In the genomic region with DNA sequence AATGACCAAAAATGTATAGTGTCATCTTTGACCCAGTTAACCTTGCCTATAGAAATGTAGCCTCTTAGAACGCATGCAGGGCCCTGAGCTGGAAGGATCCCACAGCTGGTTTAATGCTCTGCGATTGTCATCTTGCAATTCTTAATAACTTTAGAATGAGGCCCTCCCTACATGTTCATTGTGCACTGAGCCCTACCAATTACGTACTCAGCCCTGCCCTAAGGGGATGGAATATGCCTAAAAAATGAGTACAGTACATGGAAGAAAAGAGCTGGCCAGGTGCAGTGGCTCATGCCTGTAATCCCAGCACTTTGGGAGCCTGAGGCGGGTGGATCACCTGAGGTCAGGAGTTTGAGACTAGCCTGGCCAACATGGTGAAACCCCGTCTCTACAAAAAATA, we compare ENCODE assay signal across 8 cellular contexts. TPM values are rescaled to one million over a fixed set of nuclear protein-coding genes. Genes with fewer than 3 reads are reported as not detected.
A peak's percentile ranks its signal among the peaks of the same experiment; 100 is the strongest.
DNase-seq lines count a peak whose midpoint lies in the region; FAIRE-seq and TF ChIP-seq lines count a peak whose summit lies in the region.
"Not testable (repeated sequence)": the region's sequence is repeated elsewhere in the genome, so short reads cannot be mapped to it uniquely, and the experiment has no call there.

No MANE protein-coding gene starts in this region.

- dilution Hi-C loops in keratinocyte (cut with MboI; ENCODE audit: extremely low pct_ligation_motif_present, low sequenced_read_pairs): not testable (repeated sequence)

- H3K4me2 ChIP-seq in BLaER1 treated with 17β-estradiol and CSF1 and Interleukin-3, amounts not matched to agents 10 nM and 100 nM: peak overlapping the region in 6 of 11 experiments; percentile 45 to 80 (median 62); a peak in 11 of 22 replicates
- 0 out of 2 replicates have a peak overlapping the region, but pooled peaks have one; percentile 1 for H3K4me2 ChIP-seq in PC-9
- not testable (repeated sequence) for H3K4me2 ChIP-seq in keratinocyte (ENCODE audit: control insufficient read depth, extremely low read depth, insufficient read depth, low read depth, low read length); neuronal stem cell (ENCODE audit: insufficient read depth, low read length, poor library complexity, severe bottlenecking); skeletal muscle satellite cell (ENCODE audit: low read length)

- CTCF ChIA-PET in PC-9 (lab: Charles Lee): interaction anchor here (0.7 to 0.8 kb wide), 2 partner anchors 66 to 596 kb away, joined by 3 read pairs; no protein-coding TSS in a partner anchor

- peaks cover 0 to 47% (median 30%) of the 10 kb centered on the region in 10 experiments; a peak in 16 of 20 replicates for H3K4me1 ChIP-seq in BLaER1 treated with 17β-estradiol and CSF1 and Interleukin-3, amounts not matched to agents 10 nM and 100 nM
- H3K4me1 ChIP-seq in PC-9 (replicated peaks; ENCODE audit: insufficient read depth): peaks cover 50% of the 10 kb centered on the region
- peaks cover 53% of the 10 kb centered on the region for H3K4me1 ChIP-seq in SJCRH30
- H3K4me1 ChIP-seq in keratinocyte (ENCODE audit: control insufficient read depth, extremely low read depth, insufficient read depth, low read length): peaks cover 50% of the 10 kb centered on the region
- peaks cover 15 to 23% of the 10 kb centered on the region in 2 donors for H3K4me1 ChIP-seq in neuronal stem cell (ENCODE audit: control insufficient read depth in 2 of 2, insufficient read depth in 1 of 2, low read depth in 1 of 2, low read length in 2 of 2)
- H3K4me1 ChIP-seq in skeletal muscle satellite cell (ENCODE audit: control insufficient read depth, insufficient read depth, low read length): peaks cover 58% of the 10 kb centered on the region

- not testable (repeated sequence) for H3K9ac ChIP-seq in BLaER1 treated with 17β-estradiol and CSF1 and Interleukin-3, amounts not matched to agents 10 nM and 100 nM; neuronal stem cell (ENCODE audit: low read depth, low read length, poor library complexity)
- H3K9ac ChIP-seq in keratinocyte (ENCODE audit: control insufficient read depth, extremely low read depth, insufficient read depth, low read length) (peak overlapping the region; percentile 73), skeletal muscle satellite cell (ENCODE audit: low read depth, low read length) (peak overlapping the region; percentile 75)

- H2AFZ ChIP-seq in PC-9; keratinocyte (ENCODE audit: control insufficient read depth, low read length); neuronal stem cell (ENCODE audit: low read length): not testable (repeated sequence)

- H4K8ac ChIP-seq in neuronal stem cell (ENCODE audit: low read depth, low read length): not testable (repeated sequence)

- not testable (repeated sequence) for TF ChIP-seq CTCF in PC-9 (conservative IDR thresholded peaks at IDR 0.05); epithelial cell of esophagus (IDR thresholded peaks at IDR 0.05; ENCODE audit: insufficient read depth, low read depth, low read length, missing control alignments); keratinocyte (optimal IDR thresholded peaks at IDR 0.05 in 1 of 3, IDR thresholded peaks at IDR 0.05 in 1 of 3, conservative IDR thresholded peaks at IDR 0.05 in 1 of 3; ENCODE audit: extremely low read depth in 1 of 3, insufficient read depth in 2 of 3, low read length in 3 of 3)

- H3K18ac ChIP-seq in neuronal stem cell (ENCODE audit: low read length): peak overlapping the region; percentile 3

- POLR2A ChIA-PET in PC-9 (lab: Charles Lee; ENCODE audit: unreplicated experiment): interaction anchor here (0.6 to 0.7 kb wide), 4 partner anchors 24 to 120 kb away, joined by 3 to 12 read pairs (median 4); no protein-coding TSS in a partner anchor

- H3K4ac ChIP-seq in neuronal stem cell (ENCODE audit: low read length): not testable (repeated sequence)

- H2BK5ac ChIP-seq in neuronal stem cell (ENCODE audit: low read length): not testable (repeated sequence)

- H2BK15ac ChIP-seq in neuronal stem cell (ENCODE audit: low read length): not testable (repeated sequence)

- not testable (repeated sequence) for BruUV-seq in PC-9 (replicated peaks; lab: Mats Ljungman, UMichigan)

- H3K23ac ChIP-seq in neuronal stem cell (ENCODE audit: low read depth, low read length, poor library complexity): not testable (repeated sequence)

- H3K4me3 ChIP-seq in BLaER1 treated with 17β-estradiol and CSF1 and Interleukin-3, amounts not matched to agents 10 nM and 100 nM; PC-9; SJCRH30; epithelial cell of esophagus (ENCODE audit: low read length); keratinocyte (ENCODE audit: control insufficient read depth in 2 of 3, extremely low read depth in 1 of 3, insufficient read depth in 2 of 3, low read depth in 1 of 3, low read length in 3 of 3); neuronal stem cell (ENCODE audit: low read length in 2 of 2); skeletal muscle satellite cell (ENCODE audit: low read length): not testable (repeated sequence)

- H3K9me3 ChIP-seq in BLaER1 treated with 17β-estradiol and CSF1 and Interleukin-3, amounts not matched to agents 10 nM and 100 nM (replicated peaks in 1 of 11); PC-9 (ENCODE audit: insufficient read depth, low read depth); SJCRH30 (replicated peaks); keratinocyte (ENCODE audit: control insufficient read depth, low read depth, low read length); neuronal stem cell (replicated peaks in 1 of 2; ENCODE audit: control insufficient read depth in 2 of 2, insufficient read depth in 1 of 2, low read depth in 1 of 2, low read length in 2 of 2); skeletal muscle satellite cell (replicated peaks; ENCODE audit: low read length): not testable (repeated sequence)

- not testable (repeated sequence) for H4K91ac ChIP-seq in neuronal stem cell (ENCODE audit: low read depth, low read length, poor library complexity)

- peak; percentile 69 for FAIRE-seq in keratinocyte (lab: Jason Lieb, UNC)

- not testable (repeated sequence) for H4K20me1 ChIP-seq in BLaER1 treated with 17β-estradiol and CSF1 and Interleukin-3, amounts not matched to agents 10 nM and 100 nM; PC-9 (ENCODE audit: insufficient read depth); keratinocyte (ENCODE audit: control insufficient read depth, extremely low read depth, insufficient read depth, low read length)

- H3K79me1 ChIP-seq in neuronal stem cell (ENCODE audit: low read depth, low read length): not testable (repeated sequence)

- H3F3A ChIP-seq in PC-9 (ENCODE audit: insufficient read depth, low read depth): peaks cover 70% of the 10 kb centered on the region

- intact Hi-C loops in PC-9 (cut with micrococcal nuclease; ENCODE audit: unreplicated experiment): loop anchor here (2.0 to 5.0 kb wide), 4 partner anchors 15 to 122 kb away; no protein-coding TSS in a partner anchor

- peak; percentile 63 for DNase-seq in NCI-H1436 (lab: John Stamatoyannopoulos, UW)
- peak in 1 of 2 experiments; percentile 68 for DNase-seq in PC-9
- peak; percentile 57 to 81 for DNase-seq in SJCRH30
- peak; percentile 33 for DNase-seq in epithelial cell of esophagus (ENCODE audit: low read depth)
- DNase-seq in keratinocyte (ENCODE audit: low read depth, low spot score): peak; percentile 83
- not testable (repeated sequence) for DNase-seq in neuronal stem cell (ENCODE audit: low spot score)

- no CpG with 5 or more reads among the region's 5 CpGs for WGBS in neuronal stem cell (ENCODE audit: extremely low coverage in 2 of 2, insufficient read length in 2 of 2, insufficient replicate concordance in 1 of 2), 2 donors

- H3K27ac ChIP-seq in BLaER1 treated with 17β-estradiol and CSF1 and Interleukin-3, amounts not matched to agents 10 nM and 100 nM; neuronal stem cell (replicated peaks; ENCODE audit: low read length): not testable (repeated sequence)
- peak overlapping the region; percentile 84 for H3K27ac ChIP-seq in PC-9
- peak overlapping the region; percentile 76 for H3K27ac ChIP-seq in SJCRH30
- H3K27ac ChIP-seq in keratinocyte (ENCODE audit: control insufficient read depth, insufficient read depth, low read length): peak overlapping the region; percentile 94

- H3K9me1 ChIP-seq in keratinocyte (ENCODE audit: control insufficient read depth, extremely low read depth, insufficient read depth, low read length): not testable (repeated sequence)

- not testable (repeated sequence) for H3K36me3 ChIP-seq in BLaER1 treated with 17β-estradiol and CSF1 and Interleukin-3, amounts not matched to agents 10 nM and 100 nM; SJCRH30; keratinocyte (ENCODE audit: control insufficient read depth in 2 of 2, extremely low read depth in 1 of 2, insufficient read depth in 2 of 2, low read length in 2 of 2); neuronal stem cell (replicated peaks in 1 of 2; ENCODE audit: control insufficient read depth in 2 of 2, insufficient read depth in 2 of 2, low read length in 2 of 2); skeletal muscle satellite cell (ENCODE audit: insufficient read depth, low read length)
- peaks cover 15% of the 10 kb centered on the region for H3K36me3 ChIP-seq in PC-9 (ENCODE audit: low read depth)

- not testable (repeated sequence) for H2AK5ac ChIP-seq in neuronal stem cell (ENCODE audit: low read depth, low read length)

- not testable (repeated sequence) for H3K79me2 ChIP-seq in PC-9 (ENCODE audit: low read depth); keratinocyte (ENCODE audit: control insufficient read depth, insufficient read depth, low read length)

- not testable (repeated sequence) for H3K27me3 ChIP-seq in BLaER1 treated with 17β-estradiol and CSF1 and Interleukin-3, amounts not matched to agents 10 nM and 100 nM; PC-9 (ENCODE audit: insufficient read depth, low read depth); SJCRH30; keratinocyte (ENCODE audit: control insufficient read depth, extremely low read depth, insufficient read depth, low read length); neuronal stem cell (ENCODE audit: control insufficient read depth in 3 of 3, insufficient read depth in 3 of 3, low read depth in 1 of 3, low read length in 3 of 3); skeletal muscle satellite cell (ENCODE audit: control insufficient read depth, insufficient read depth, low read length)

- not testable (repeated sequence) for H2BK12ac ChIP-seq in neuronal stem cell (ENCODE audit: low read length)

- not testable (repeated sequence) for H3K9me2 ChIP-seq in PC-9 (ENCODE audit: insufficient read depth)

- H3K14ac ChIP-seq in neuronal stem cell (ENCODE audit: low read length): not testable (repeated sequence)

- H2BK120ac ChIP-seq in neuronal stem cell (ENCODE audit: low read depth, low read length): not testable (repeated sequence)

RNA-seq across cellular contexts. Expression of a gene that starts 57.8 kb away (rescaled TPM):
- total RNA-seq in PC-9 (2021): 62.5 and 70.0 TPM in 2 replicates
- 30.0 and 30.8 TPM in 2 replicates for total RNA-seq in SJCRH30 (2014; rRNA removed; shearing (Covaris generic))
- polyA plus RNA-seq in keratinocyte: 51.2 to 95.4 TPM (median 77.2 TPM) in 3 replicates
- 38.7 TPM for polyA plus RNA-seq in keratinocyte (2011; ENCODE audit: low read depth)
- polyA plus RNA-seq in keratinocyte (2011; cell fraction: cytosol; rRNA removed): 67.5 and 68.4 TPM in 2 replicates
- 113 and 127 TPM in 2 replicates for polyA plus RNA-seq in keratinocyte (2011; cell fraction: nucleus; rRNA removed)
- polyA plus RNA-seq in keratinocyte (2012; ENCODE audit: low replicate concordance): 50.7 and 81.5 TPM in 2 replicates
- 46.0 to 84.4 TPM (median 64.1 TPM) in 3 replicates for polyA minus RNA-seq in keratinocyte
- polyA minus RNA-seq in keratinocyte (2011; cell fraction: cytosol; rRNA and poly(A)+ RNA removed): 90.7 TPM
- polyA minus RNA-seq in keratinocyte (2011; cell fraction: nucleus; rRNA and poly(A)+ RNA removed): 83.5 and 121 TPM in 2 replicates
- 15.9 TPM for polyA plus RNA-seq in neuronal stem cell (2013, experiment 1 of 2)
- 16.0 TPM for polyA plus RNA-seq in neuronal stem cell (2013, experiment 2 of 2)
- total RNA-seq in skeletal muscle satellite cell (2012; rRNA removed): 16.2 and 18.3 TPM in 2 replicates
